Comparison of ENCODE assay signal across 11 cellular contexts in the genomic region with DNA sequence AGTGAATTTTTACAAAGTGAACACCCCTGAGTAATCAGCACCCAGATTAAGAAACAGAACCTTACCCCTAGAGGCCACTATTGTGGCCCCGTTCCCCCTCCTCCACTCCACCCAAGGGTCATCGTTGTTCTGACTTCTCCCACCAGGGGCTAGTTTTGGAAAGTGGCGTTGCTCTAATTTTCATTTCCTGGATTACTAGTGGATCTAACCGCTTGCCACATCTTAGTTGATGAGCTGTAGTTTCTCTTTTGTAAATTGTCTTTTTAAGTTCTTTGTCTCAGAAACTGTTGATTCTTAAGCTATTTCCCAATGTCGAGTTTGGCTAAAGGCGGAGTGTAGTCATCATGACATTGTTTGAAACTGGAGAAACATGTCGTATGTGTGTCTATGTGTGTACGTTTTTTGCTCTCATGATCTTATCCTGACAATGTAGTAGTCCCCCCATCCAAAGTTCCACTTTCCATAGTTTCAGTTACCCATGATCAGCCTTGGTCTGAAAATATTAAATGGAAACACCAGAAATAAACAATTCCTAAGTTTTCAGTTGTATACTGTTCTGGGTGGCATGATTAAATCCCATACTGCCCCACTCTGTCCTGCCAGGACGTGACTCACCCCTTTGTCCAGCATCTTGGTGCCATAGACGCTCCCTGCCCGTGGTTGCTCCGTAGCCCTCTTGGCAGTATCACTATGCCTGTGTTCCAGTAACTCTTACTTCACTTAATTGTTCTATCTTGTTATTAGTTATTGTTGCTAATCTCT.
DNase-seq lines count a peak whose midpoint lies in the region; ATAC-seq and TF ChIP-seq lines count a peak whose summit lies in the region.
"Had no signal": no experiment of that assay in that cellular context is flagged by ENCODE, and none has a peak within 500 bp of the region (broad histone marks: within the 10 kb centered on the region; RNA-seq: fewer than 3 reads in every experiment).

No MANE protein-coding gene starts in this region.

- in situ Hi-C loops in HAP-1 (cut with MboI; ENCODE audit: low sequenced_read_pairs), result no loop called here

- no peaks in the 10 kb centered on the region for H3K36me3 ChIP-seq in Peyer's patch
- H3K36me3 ChIP-seq in spleen, result no peaks in the 10 kb centered on the region
- no peaks in the 10 kb centered on the region for H3K36me3 ChIP-seq in HAP-1 (replicated peaks)

- H3K4me3 ChIP-seq in Peyer's patch (no peak overlapping the region), spleen (no peak overlapping the region), HAP-1 (no peak overlapping the region)
- H3K4me3 ChIP-seq: SK-N-MC had no signal

- intact Hi-C loops in spleen (cut with DNase I; ENCODE audit: low total_unique reads), result no loop called here

- TF ChIP-seq POLR2A in Peyer's patch (IDR thresholded peaks at IDR 0.05) (no peak), spleen (IDR thresholded peaks at IDR 0.05) (no peak)

- TF ChIP-seq CTCF in GM12873 (IDR thresholded peaks at IDR 0.05; ENCODE audit: insufficient read depth, low read depth, low read length, missing control alignments) (peak; percentile 30), Peyer's patch (IDR thresholded peaks at IDR 0.05) (peak in 4 of 6 experiments; percentile 9 to 29 (median 18)), spleen (IDR thresholded peaks at IDR 0.05 in 8 of 11, conservative IDR thresholded peaks at IDR 0.05 in 3 of 11) (peak in 6 of 11 experiments; percentile 11 to 54 (median 42))

- WGBS in spleen, 5 donors, result 56 to 77% (median 64%) methylated on average over 12 of the region's 12 CpGs

- peaks cover 0 to 4% (median 2%) of the 10 kb centered on the region in 4 donors for H3K4me1 ChIP-seq in Peyer's patch
- H3K4me1 ChIP-seq in spleen, result peaks cover 0 to 67% (median 35%) of the 10 kb centered on the region in 6 donors
- peaks cover 5% of the 10 kb centered on the region for H3K4me1 ChIP-seq in HAP-1

- ATAC-seq in HG02938 (IDR thresholded peaks at IDR 0.05; ENCODE audit: unreplicated experiment), result no peak

- H3K9me3 ChIP-seq in Peyer's patch (no peaks in the 10 kb centered on the region), spleen (no peaks in the 10 kb centered on the region), HAP-1 (no peaks in the 10 kb centered on the region; the same call in 1 of the 2 replicates)

- H3K27me3 ChIP-seq in Peyer's patch (no peaks in the 10 kb centered on the region), spleen (replicated peaks in 1 of 7) (no peaks in the 10 kb centered on the region), HAP-1 (ENCODE audit: low read depth) (no peaks in the 10 kb centered on the region)

- DNase-seq in Peyer's patch (no peak), fibroblast of the conjunctiva (ENCODE audit: low read depth) (peak; percentile 16), spleen (no peak), HAP-1 (ENCODE audit: low spot score in 2 of 2) (no peak)
- no peak for DNase-seq in activated CD8-positive, alpha-beta memory T cell treated with anti-CD3 and anti-CD28 coated beads, Interleukin-2, amount 50 U/mL, for 48 hours
- DNase-seq in activated CD8-positive, alpha-beta memory T cell treated with anti-CD3 and anti-CD28 coated beads for 24 hours, result no peak
- DNase-seq: activated naive CD8-positive, alpha-beta T cell treated with anti-CD3 and anti-CD28 coated beads, Interleukin-2, amount 10 ng/mL, durations not matched to agents 7 days and 5 days; islet precursor cell had no signal

- H3K27ac ChIP-seq in Peyer's patch (peak overlapping the region in 2 of 4 donors; percentile 29 to 48), spleen (peak overlapping the region in 6 of 8 donors; percentile 1 to 97 (median 52))
- H3K27ac ChIP-seq: SK-N-MC had no signal
